In genomic region chr5:14359069-14360043, GRCh38 we compare ENCODE assay signal across 18 cellular contexts.
"Had no signal": no experiment of that assay in that cellular context is flagged by ENCODE, and none has a peak within 500 bp of the region (broad histone marks: within the 10 kb centered on the region; RNA-seq: fewer than 3 reads in every experiment).

No MANE protein-coding gene starts in this region.

- H3K9me3 Mint-ChIP-seq: activated CD8-positive, alpha-beta T cell treated with anti-CD3 and anti-CD28 coated beads for 36 hours; activated naive CD8-positive, alpha-beta T cell treated with anti-CD3 and anti-CD28 coated beads for 36 hours; activated T-cell treated with anti-CD3 and anti-CD28 coated beads, Interleukin-2, amount 50 U/mL, for 72 hours; naive thymus-derived CD4-positive, alpha-beta T cell had no signal

- H3K27me3 Mint-ChIP-seq: activated naive CD8-positive, alpha-beta T cell treated with anti-CD3 and anti-CD28 coated beads for 36 hours had no signal

- H3K4me1 ChIP-seq: breast epithelium, testis had no signal

- H3K36me3 Mint-ChIP-seq: activated naive CD8-positive, alpha-beta T cell treated with anti-CD3 and anti-CD28 coated beads for 36 hours; naive thymus-derived CD4-positive, alpha-beta T cell had no signal

- H3K4me3 ChIP-seq: breast epithelium, left ventricle myocardium inferior, mucosa of descending colon, testis, upper lobe of left lung had no signal

- H3K4me3 Mint-ChIP-seq: activated CD8-positive, alpha-beta T cell treated with anti-CD3 and anti-CD28 coated beads for 36 hours; activated naive CD8-positive, alpha-beta T cell treated with anti-CD3 and anti-CD28 coated beads for 36 hours; activated T-cell treated with anti-CD3 and anti-CD28 coated beads, Interleukin-2, amount 50 U/mL, for 72 hours; naive thymus-derived CD4-positive, alpha-beta T cell had no signal

- DNase-seq: activated CD4-positive, alpha-beta T cell treated with anti-CD3 and anti-CD28 coated beads for 4 hours; activated CD8-positive, alpha-beta memory T cell treated with anti-CD3 and anti-CD28 coated beads, Interleukin-2, amount 50 U/mL, for 4 hours; activated CD8-positive, alpha-beta T cell treated with anti-CD3 and anti-CD28 coated beads for 36 hours; activated gamma-delta T cell; activated naive CD8-positive, alpha-beta T cell treated with anti-CD3 and anti-CD28 coated beads for 36 hours; activated T-cell treated with anti-CD3 and anti-CD28 coated beads, Interleukin-2, amount 50 U/mL, for 72 hours; amygdala; kidney; left ventricle myocardium inferior; mucosa of descending colon; naive thymus-derived CD4-positive, alpha-beta T cell; stimulated activated CD4-positive, alpha-beta T cell treated with anti-CD3 and anti-CD28 coated beads, Interleukin-4, amount 100 ng/mL, for 1 hour; stimulated activated naive CD4-positive, alpha-beta T cell treated with Interleukin-2 at 50 U/mL for 16 hours; T-helper 2 cell; testis had no signal

- H3K27ac Mint-ChIP-seq: activated CD8-positive, alpha-beta T cell treated with anti-CD3 and anti-CD28 coated beads for 36 hours; activated naive CD8-positive, alpha-beta T cell treated with anti-CD3 and anti-CD28 coated beads for 36 hours; naive thymus-derived CD4-positive, alpha-beta T cell had no signal

- H3K36me3 ChIP-seq: neutrophil had no signal

- H3K9me3 ChIP-seq: breast epithelium, left ventricle myocardium inferior, mucosa of descending colon, neutrophil, testis, upper lobe of left lung had no signal

- H3K27me3 ChIP-seq: breast epithelium, neutrophil, testis, upper lobe of left lung had no signal

- H3K27ac ChIP-seq: breast epithelium, neutrophil, testis had no signal
